In genomic region chr6:11198663-11199603, GRCh38 we compare ENCODE assay signal across 9 cellular contexts. TPM values are rescaled to one million over a fixed set of nuclear protein-coding genes. Genes with fewer than 3 reads are reported as not detected.
DNase-seq lines count a peak whose midpoint lies in the region; ATAC-seq and TF ChIP-seq lines count a peak whose summit lies in the region.
"Had no signal": no experiment of that assay in that cellular context is flagged by ENCODE, and none has a peak within 500 bp of the region (broad histone marks: within the 10 kb centered on the region; RNA-seq: fewer than 3 reads in every experiment).

No MANE protein-coding gene starts in this region.

- ATAC-seq in esophagus mucosa: peak; percentile 47
- ATAC-seq in foreskin keratinocyte: no peak

- WGBS in suprapubic skin: 73% methylated on average over 5 of the region's 5 CpGs

- H3K9me3 ChIP-seq in suprapubic skin (no peaks in the 10 kb centered on the region), vagina (no peaks in the 10 kb centered on the region)

- TF ChIP-seq CTCF in suprapubic skin (IDR thresholded peaks at IDR 0.05) (no peak), vagina (IDR thresholded peaks at IDR 0.05) (no peak), foreskin keratinocyte (conservative IDR thresholded peaks at IDR 0.05) (no peak)

- H3K36me3 ChIP-seq in suprapubic skin (no peaks in the 10 kb centered on the region), vagina (no peaks in the 10 kb centered on the region)

- peak overlapping the region; percentile 66 for H3K27ac ChIP-seq in suprapubic skin
- no peak overlapping the region for H3K27ac ChIP-seq in vagina
- H3K27ac ChIP-seq in foreskin keratinocyte: no peak overlapping the region

- H3K4me3 ChIP-seq in suprapubic skin (no peak overlapping the region), vagina (no peak overlapping the region)

- peaks cover 23% of the 10 kb centered on the region for H3K4me1 ChIP-seq in suprapubic skin
- H3K4me1 ChIP-seq in vagina: peaks cover 25% of the 10 kb centered on the region
- H3K4me1 ChIP-seq in foreskin keratinocyte: peaks cover 12% of the 10 kb centered on the region

- peak; percentile 24 for DNase-seq in activated gamma-delta T cell treated with Interleukin-2 at 50 U/mL for 16 hours
- no peak for DNase-seq in activated gamma-delta T cell (lab: John Stamatoyannopoulos, UW)
- DNase-seq in NCI-H2029 treated with DMSO at 0.1 percent for 48 hours (lab: John Stamatoyannopoulos, UW): peak; percentile 43
- no peak for DNase-seq in suprapubic skin (ENCODE audit: low spot score in 2 of 2)
- DNase-seq in NCI-H2107 (lab: John Stamatoyannopoulos, UW): no peak
- DNase-seq in vagina (ENCODE audit: extremely low spot score in 2 of 2): no peak
- no peak for DNase-seq in foreskin keratinocyte
- DNase-seq: HCEC 1CT had no signal

- no peak for TF ChIP-seq EP300 in suprapubic skin (IDR thresholded peaks at IDR 0.05)

- TF ChIP-seq POLR2A in suprapubic skin (IDR thresholded peaks at IDR 0.05): no peak
- TF ChIP-seq POLR2A in vagina (IDR thresholded peaks at IDR 0.05): no peak

- intact Hi-C loops in vagina (cut with DNase I): no loop called here

- no peaks in the 10 kb centered on the region for H3K27me3 ChIP-seq in suprapubic skin
- H3K27me3 ChIP-seq in vagina: no peaks in the 10 kb centered on the region
- no peaks in the 10 kb centered on the region for H3K27me3 ChIP-seq in foreskin keratinocyte

RNA-seq across cellular contexts. Expression of gene NEDD9, which starts 33.5 kb away (rescaled TPM):
- total RNA-seq in esophagus mucosa (4.1 TPM), suprapubic skin (10 to 100 TPM; 18.3 to 29.8 (median 22.4) TPM), vagina (45.4 TPM), foreskin keratinocyte (3.1 and 3.6 TPM in 2 replicates)
- polyA plus RNA-seq in foreskin keratinocyte: 1.1 and 1.2 TPM in 2 replicates

Comparison
In these comparisons a context has a peak if more than half of its experiments do, and no peak if none do; other contexts are left out.
1. DNase-seq: peak in activated gamma-delta T cell treated with Interleukin-2 at 50 U/mL for 16 hours (single experiment) and NCI-H2029 treated with DMSO at 0.1 percent for 48 hours (single experiment); none in activated gamma-delta T cell (single experiment), suprapubic skin (0 of 2), NCI-H2107 (single experiment), vagina (0 of 2) and foreskin keratinocyte (0 of 2).